In the genomic region with DNA sequence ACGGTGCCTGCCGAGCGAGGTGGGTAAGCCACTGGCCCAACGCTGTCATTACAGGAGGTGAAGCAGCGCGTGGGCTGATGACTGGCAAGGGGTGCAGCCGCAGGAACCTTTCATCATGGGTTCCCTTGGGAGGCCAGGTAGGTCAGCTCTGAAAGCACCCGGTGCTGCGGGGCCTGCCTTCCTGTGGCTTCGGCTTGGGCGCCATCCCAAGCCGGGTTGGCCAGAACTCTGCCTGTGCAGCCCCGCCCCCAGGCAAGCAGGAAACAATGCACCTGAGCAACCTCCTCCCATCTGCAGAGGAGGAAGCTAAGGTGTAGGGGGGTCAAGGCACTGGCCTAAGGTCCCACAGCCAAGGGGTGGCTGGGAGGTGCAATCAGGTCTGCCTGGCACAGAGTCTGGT, we compare ENCODE assay signal across 1 cellular context.
TF ChIP-seq lines count a peak whose summit lies in the region.

No MANE protein-coding gene starts in this region.

TF ChIP-seq in WTC11, 78 proteins besides CTCF, POLR2A, EP300 and RAD21 (continued from another document):
- TF ChIP-seq, protein P1, sequence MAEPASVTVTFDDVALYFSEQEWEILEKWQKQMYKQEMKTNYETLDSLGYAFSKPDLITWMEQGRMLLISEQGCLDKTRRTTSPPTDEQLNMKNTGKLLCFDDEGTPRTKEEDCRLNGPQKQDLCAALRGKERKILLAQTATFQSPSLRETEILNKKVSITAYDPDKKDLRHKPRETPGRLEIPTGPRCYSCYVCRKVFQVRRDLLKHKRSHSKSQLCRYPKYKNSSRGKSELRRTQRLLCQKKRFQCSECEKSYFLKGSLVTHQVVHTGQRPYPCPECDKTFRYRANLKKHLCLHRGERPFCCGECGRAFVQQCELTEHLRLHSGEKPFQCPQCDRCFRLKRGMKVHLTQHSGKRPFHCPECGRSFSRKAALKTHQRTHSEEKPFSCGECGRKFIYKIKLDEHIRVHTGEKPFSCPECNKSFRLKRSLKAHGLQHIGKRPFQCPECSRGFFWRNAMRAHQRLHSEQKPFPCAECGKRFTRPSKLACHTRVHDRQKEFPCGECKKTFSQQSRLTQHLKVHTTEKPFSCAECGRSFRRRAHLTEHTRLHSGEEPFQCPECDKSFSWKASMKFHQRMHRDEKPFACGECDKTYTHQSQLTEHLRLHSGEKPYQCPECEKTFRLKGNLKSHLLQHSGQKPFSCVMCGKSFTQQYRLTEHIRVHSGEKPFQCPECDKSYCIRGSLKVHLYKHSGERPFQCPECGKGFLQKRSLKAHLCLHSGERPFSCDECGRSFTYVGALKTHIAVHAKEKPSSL (CRISPR knock-in tag; conservative IDR thresholded peaks at IDR 0.05) = no peak
- TF ChIP-seq, protein P2, sequence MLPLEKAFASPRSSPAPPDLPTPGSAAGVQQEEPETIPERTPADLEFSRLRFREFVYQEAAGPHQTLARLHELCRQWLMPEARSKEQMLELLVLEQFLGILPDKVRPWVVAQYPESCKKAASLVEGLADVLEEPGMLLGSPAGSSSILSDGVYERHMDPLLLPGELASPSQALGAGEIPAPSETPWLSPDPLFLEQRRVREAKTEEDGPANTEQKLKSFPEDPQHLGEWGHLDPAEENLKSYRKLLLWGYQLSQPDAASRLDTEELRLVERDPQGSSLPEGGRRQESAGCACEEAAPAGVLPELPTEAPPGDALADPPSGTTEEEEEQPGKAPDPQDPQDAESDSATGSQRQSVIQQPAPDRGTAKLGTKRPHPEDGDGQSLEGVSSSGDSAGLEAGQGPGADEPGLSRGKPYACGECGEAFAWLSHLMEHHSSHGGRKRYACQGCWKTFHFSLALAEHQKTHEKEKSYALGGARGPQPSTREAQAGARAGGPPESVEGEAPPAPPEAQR (CRISPR knock-in tag; IDR thresholded peaks at IDR 0.05) = no peak
- TF ChIP-seq CREB1 (CRISPR knock-in tag; IDR thresholded peaks at IDR 0.05) = no peak
- TF ChIP-seq FOXP1 (CRISPR knock-in tag; IDR thresholded peaks at IDR 0.05; ENCODE audit: borderline replicate concordance) = no peak
- TF ChIP-seq ZNF416 (CRISPR knock-in tag; IDR thresholded peaks at IDR 0.05) = no peak
- TF ChIP-seq GABPB1 (CRISPR knock-in tag; IDR thresholded peaks at IDR 0.05) = no peak
